Comparison of ENCODE assay signal across 13 cellular contexts in genomic region chr4:10020106-10020505, GRCh38. TPM values are rescaled to one million over a fixed set of nuclear protein-coding genes. Genes with fewer than 3 reads are reported as not detected.
DNase-seq lines count a peak whose midpoint lies in the region; ATAC-seq and TF ChIP-seq lines count a peak whose summit lies in the region.
"Had no signal": no experiment of that assay in that cellular context is flagged by ENCODE, and none has a peak within 500 bp of the region (broad histone marks: within the 10 kb centered on the region; RNA-seq: fewer than 3 reads in every experiment).

No MANE protein-coding gene starts in this region.

- no peaks in the 10 kb centered on the region for H3K36me3 ChIP-seq in CD4-positive, CD25-positive, alpha-beta regulatory T cell (ENCODE audit: control insufficient read depth, insufficient read depth, low read length)
- H3K36me3 ChIP-seq in DOHH2 (ENCODE audit: control insufficient read depth, low read length) (no peaks in the 10 kb centered on the region), GM23338 (ENCODE audit: insufficient read depth) (no peaks in the 10 kb centered on the region), colonic mucosa (no peaks in the 10 kb centered on the region)
- H3K36me3 ChIP-seq: suprapubic skin had no signal

- H3K9me2 ChIP-seq in DOHH2 (replicated peaks; ENCODE audit: control insufficient read depth, low read length) (no peaks in the 10 kb centered on the region), GM23338 (ENCODE audit: insufficient read depth) (no peaks in the 10 kb centered on the region)

- no peak for ATAC-seq in CD4-positive, CD25-positive, alpha-beta regulatory T cell (ENCODE audit: low read depth in 2 of 2)
- ATAC-seq in GM23338: no peak

- H3K4me1 Mint-ChIP-seq in CD4-positive, CD25-positive, alpha-beta regulatory T cell: peaks cover 0 to 20% (median 6%) of the 10 kb centered on the region in 4 donors
- peaks cover 46% of the 10 kb centered on the region for H3K4me1 Mint-ChIP-seq in nephron
- no peaks in the 10 kb centered on the region for H3K4me1 Mint-ChIP-seq in GM23338

- no peak overlapping the region for H3K4me3 ChIP-seq in CD4-positive, CD25-positive, alpha-beta regulatory T cell (ENCODE audit: low read depth, low read length)
- H3K4me3 ChIP-seq in DOHH2 (ENCODE audit: low read length): no peak overlapping the region
- no peak overlapping the region for H3K4me3 ChIP-seq in GM23338
- H3K4me3 ChIP-seq in colonic mucosa: no peak overlapping the region
- H3K4me3 ChIP-seq: SK-N-MC had no signal

- H3K9me3 ChIP-seq in CD4-positive, CD25-positive, alpha-beta regulatory T cell (ENCODE audit: control insufficient read depth in 2 of 2, low read length in 2 of 2): no peaks in the 10 kb centered on the region
- H3K9me3 ChIP-seq in DOHH2 (ENCODE audit: control insufficient read depth, insufficient read depth, low read length) (no peaks in the 10 kb centered on the region), colonic mucosa (no peaks in the 10 kb centered on the region)
- H3K9me3 ChIP-seq: suprapubic skin had no signal

- H2AFZ ChIP-seq in GM23338: no peak overlapping the region

- H3K9me3 Mint-ChIP-seq in CD4-positive, CD25-positive, alpha-beta regulatory T cell: no peaks in the 10 kb centered on the region
- H3K9me3 Mint-ChIP-seq in nephron (no peaks in the 10 kb centered on the region), GM23338 (no peaks in the 10 kb centered on the region)

- intact Hi-C loops in colonic mucosa (cut with DNase I): no loop called here

- DNase-seq in CD4-positive, CD25-positive, alpha-beta regulatory T cell: no peak
- DNase-seq in NCI-H1436 (lab: John Stamatoyannopoulos, UW): no peak
- no peak for DNase-seq in GM23338 (ENCODE audit: low spot score)
- DNase-seq in NCI-H524 (lab: John Stamatoyannopoulos, UW): no peak
- DNase-seq in colonic mucosa: no peak
- DNase-seq: activated CD4-positive, alpha-beta T cell treated with anti-CD3 and anti-CD28 coated beads for 4 hours; Calu3; NCI-H1105 treated with DMSO at 0.1 percent for 48 hours had no signal

- TF ChIP-seq CTCF in DOHH2 (IDR thresholded peaks at IDR 0.05; ENCODE audit: low read depth, low read length, poor library complexity, severe bottlenecking) (no peak), nephron (IDR thresholded peaks at IDR 0.05; ENCODE audit: unreplicated experiment in 3 of 3) (no peak), GM23338 (conservative IDR thresholded peaks at IDR 0.05; ENCODE audit: low read depth in 2 of 2) (no peak), colonic mucosa (IDR thresholded peaks at IDR 0.05) (no peak)

- H3F3A ChIP-seq in DOHH2 (ENCODE audit: control insufficient read depth, insufficient read depth): no peaks in the 10 kb centered on the region
- no peaks in the 10 kb centered on the region for H3F3A ChIP-seq in GM23338 (replicated peaks; ENCODE audit: low read depth)

- H3K27me3 Mint-ChIP-seq in CD4-positive, CD25-positive, alpha-beta regulatory T cell: no peaks in the 10 kb centered on the region
- peaks cover 19% of the 10 kb centered on the region for H3K27me3 Mint-ChIP-seq in nephron (ENCODE audit: low read depth)
- H3K27me3 Mint-ChIP-seq in GM23338 (ENCODE audit: insufficient read depth, low read depth, poor library complexity): peaks cover 6% of the 10 kb centered on the region

- peak overlapping the region in 2 of 3 donors; percentile 90 to 97 for H3K27ac Mint-ChIP-seq in CD4-positive, CD25-positive, alpha-beta regulatory T cell
- H3K27ac Mint-ChIP-seq in nephron: peak overlapping the region in 2 of 3 experiments; percentile 81 to 98
- no peak overlapping the region for H3K27ac Mint-ChIP-seq in GM23338

- H4K20me1 ChIP-seq in DOHH2 (ENCODE audit: control insufficient read depth, insufficient read depth, low read depth, low read length) (no peaks in the 10 kb centered on the region), GM23338 (replicated peaks; ENCODE audit: insufficient read depth) (no peaks in the 10 kb centered on the region)

- H3K27me3 ChIP-seq in CD4-positive, CD25-positive, alpha-beta regulatory T cell (ENCODE audit: control insufficient read depth, insufficient read depth, low read length): no peaks in the 10 kb centered on the region
- H3K27me3 ChIP-seq in DOHH2 (ENCODE audit: control insufficient read depth, low read length) (no peaks in the 10 kb centered on the region), GM23338 (ENCODE audit: insufficient read depth) (peaks cover 8% of the 10 kb centered on the region; the same call in 1 of the 2 replicates), colonic mucosa (no peaks in the 10 kb centered on the region)
- H3K27me3 ChIP-seq: suprapubic skin had no signal

- peak overlapping the region in 2 of 4 donors; percentile 50 to 63 for H3K4me3 Mint-ChIP-seq in CD4-positive, CD25-positive, alpha-beta regulatory T cell
- H3K4me3 Mint-ChIP-seq in nephron (peak overlapping the region in 2 of 3 experiments; percentile 34 to 44), GM23338 (no peak overlapping the region)

- no peaks in the 10 kb centered on the region for H3K36me3 Mint-ChIP-seq in CD4-positive, CD25-positive, alpha-beta regulatory T cell
- no peaks in the 10 kb centered on the region for H3K36me3 Mint-ChIP-seq in nephron (ENCODE audit: low read depth)
- H3K36me3 Mint-ChIP-seq in GM23338 (ENCODE audit: low read depth): no peaks in the 10 kb centered on the region

- no peak overlapping the region for H3K9ac ChIP-seq in colonic mucosa (ENCODE audit: low read depth in 2 of 2, low read length in 2 of 2)

- H3K4me2 ChIP-seq in DOHH2 (ENCODE audit: low read length): peak overlapping the region; percentile 59
- H3K4me2 ChIP-seq in GM23338: no peak overlapping the region

- peaks cover 13% of the 10 kb centered on the region for H3K4me1 ChIP-seq in CD4-positive, CD25-positive, alpha-beta regulatory T cell (ENCODE audit: control insufficient read depth, insufficient read depth, low read length, poor library complexity, severe bottlenecking)
- H3K4me1 ChIP-seq in DOHH2 (ENCODE audit: control insufficient read depth, low read length) (peaks cover 56% of the 10 kb centered on the region), GM23338 (ENCODE audit: insufficient read depth) (peaks cover 4% of the 10 kb centered on the region; the same call in 1 of the 2 replicates), colonic mucosa (peaks cover 4% of the 10 kb centered on the region)

- no peak overlapping the region for H3K27ac ChIP-seq in CD4-positive, CD25-positive, alpha-beta regulatory T cell (ENCODE audit: insufficient read depth, low read length, poor library complexity, severe bottlenecking)
- H3K27ac ChIP-seq in DOHH2 (ENCODE audit: low read depth, low read length): no peak overlapping the region
- H3K27ac ChIP-seq in cingulate gyrus (ENCODE audit: low read depth, low read length): peak overlapping the region; percentile 97
- H3K27ac ChIP-seq in GM23338 (ENCODE audit: low read depth): no peak overlapping the region
- no peak overlapping the region for H3K27ac ChIP-seq in colonic mucosa
- H3K27ac ChIP-seq: SK-N-MC had no signal

- H3K79me2 ChIP-seq in DOHH2 (ENCODE audit: control insufficient read depth, low read length): no peaks in the 10 kb centered on the region
- no peaks in the 10 kb centered on the region for H3K79me2 ChIP-seq in GM23338 (replicated peaks; ENCODE audit: insufficient read depth)

TF ChIP-seq in GM23338, 12 proteins besides CTCF, POLR2A, EP300 and RAD21 (continues in another document):
- TF ChIP-seq ETS1 (IDR thresholded peaks at IDR 0.05) (no peak), NANOG (IDR thresholded peaks at IDR 0.05; ENCODE audit: borderline replicate concordance) (no peak), ZNF114 (CRISPR knock-in tag; IDR thresholded peaks at IDR 0.05) (no peak), EZH2 (IDR thresholded peaks at IDR 0.05; ENCODE audit: low read depth, unreplicated experiment) (no peak), STAT1 (IDR thresholded peaks at IDR 0.05; ENCODE audit: unreplicated experiment) (no peak), EZH2phosphoT487 (IDR thresholded peaks at IDR 0.05; ENCODE audit: unreplicated experiment) (no peak), JUNB (IDR thresholded peaks at IDR 0.05; ENCODE audit: unreplicated experiment) (no peak)

RNA-seq across cellular contexts. Expression of gene SLC2A9, which starts 1.2 kb away (rescaled TPM):
- 5.7 TPM for total RNA-seq in CD4-positive, CD25-positive, alpha-beta regulatory T cell
- 1 to 10 TPM in 1 of 4 donors, under 1 TPM in 3; 0.41 to 1.7 (median 0.62) TPM for polyA plus RNA-seq in CD4-positive, CD25-positive, alpha-beta regulatory T cell
- 0.21 TPM in 1 of 2 replicates, not detected in the other for total RNA-seq in GM23338 (2014; rRNA removed; shearing (Covaris generic))
- 0.17 and 0.40 TPM in 2 replicates for polyA plus RNA-seq in GM23338 (2016; fragmentation: Nextera tagmentation; extraction: Ambion mirVana)
- total RNA-seq in colonic mucosa: 1 to 10 TPM; 4.3 to 6.8 TPM
